In the genomic region with DNA sequence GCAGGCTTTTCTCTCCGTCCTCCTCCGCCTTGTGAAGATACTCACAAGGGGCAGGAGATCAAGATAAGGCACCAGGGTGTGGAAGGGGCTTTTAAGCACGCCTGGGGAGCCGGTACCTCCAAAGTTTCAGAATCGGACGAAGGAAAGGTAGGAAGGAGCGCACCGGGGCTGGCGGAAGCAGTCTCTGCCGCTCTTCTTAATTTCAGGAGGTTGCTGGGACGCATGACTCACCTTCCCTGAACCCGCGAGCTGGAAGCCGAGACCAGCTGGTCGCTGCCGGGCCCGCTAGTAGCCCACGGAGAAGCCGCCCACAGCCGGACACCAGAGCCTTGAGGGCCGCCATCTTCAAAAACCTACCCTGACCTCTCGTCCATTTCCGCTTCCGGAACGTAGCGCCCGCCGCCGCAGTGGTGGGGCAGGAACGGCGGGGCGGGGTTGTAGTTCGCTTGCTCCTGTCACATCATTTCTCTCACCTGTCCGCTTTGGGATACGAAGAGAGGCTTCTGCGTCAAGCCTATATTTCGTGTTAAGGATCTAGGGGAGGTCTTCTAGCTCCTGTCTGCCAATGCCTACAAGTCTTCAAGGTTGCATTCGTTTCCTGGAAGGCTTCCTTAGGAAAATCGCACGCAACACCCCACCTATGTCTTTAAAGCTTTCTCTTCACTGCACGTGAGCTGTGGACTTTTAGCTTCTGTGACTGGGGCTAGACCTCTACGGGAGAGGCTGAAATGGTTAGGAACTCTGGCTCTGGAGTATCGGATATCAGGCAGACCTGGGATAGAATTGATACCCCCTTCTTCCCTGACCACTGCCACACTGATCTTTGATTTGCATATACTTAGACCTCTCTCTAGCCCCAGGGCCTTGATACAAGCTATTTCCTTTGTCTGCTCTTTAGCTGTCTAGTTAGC, we compare ENCODE assay signal across 8 cellular contexts. TPM values are rescaled to one million over a fixed set of nuclear protein-coding genes. Genes with fewer than 3 reads are reported as not detected.
DNase-seq lines count a peak whose midpoint lies in the region; ATAC-seq and TF ChIP-seq lines count a peak whose summit lies in the region.

A gene (minus strand): TSS at position 355 of the 911 bp plus-strand sequence. CDS start 12 bp downstream, at position 343.

- no peaks in the 10 kb centered on the region for H3K27me3 ChIP-seq in right atrium auricular region
- no peaks in the 10 kb centered on the region for H3K27me3 ChIP-seq in uterus

- H3K4me3 ChIP-seq in right atrium auricular region (peak within 1 kb of the TSS; percentile 81 to 94), uterus (peak within 1 kb of the TSS; percentile 61 to 83)

- TF ChIP-seq CTCF in GM13977 (IDR thresholded peaks at IDR 0.05; ENCODE audit: extremely low read depth, insufficient read depth, missing control alignments) (no peak), right atrium auricular region (IDR thresholded peaks at IDR 0.05) (no peak), uterus (IDR thresholded peaks at IDR 0.05) (peak in 1 of 4 experiments; percentile 14)

- H3K27ac ChIP-seq in right atrium auricular region (peak within 1 kb of the TSS; percentile 67 to 83), uterus (peak within 1 kb of the TSS; percentile 78 to 83)

- intact Hi-C loops in uterus (cut with DNase I; ENCODE audit: low total_unique reads): no loop called here

- H3K9me3 ChIP-seq in right atrium auricular region (no peaks in the 10 kb centered on the region), uterus (no peaks in the 10 kb centered on the region)

- peak; percentile 42 to 48 for TF ChIP-seq POLR2A in uterus (IDR thresholded peaks at IDR 0.05)

- H3K4me1 ChIP-seq in right atrium auricular region: peaks cover 0 to 18% of the 10 kb centered on the region in 2 donors
- H3K4me1 ChIP-seq in uterus: no peaks in the 10 kb centered on the region

- no peaks in the 10 kb centered on the region for H3K36me3 ChIP-seq in right atrium auricular region
- no peaks in the 10 kb centered on the region for H3K36me3 ChIP-seq in uterus

- peak; percentile 92 for ATAC-seq in HG02678 (IDR thresholded peaks at IDR 0.05; ENCODE audit: unreplicated experiment)

- in situ Hi-C loops in GM13977 (cut with MboI; ENCODE audit: low pct_unique_long_range_greater_than_20kb, low sequenced_read_pairs, unreplicated experiment): no loop called here

- DNase-seq in GM13977 (ENCODE audit: low spot score) (peak; percentile 90), NCI-H146 (lab: John Stamatoyannopoulos, UW) (peak; percentile 88), T-helper 2 cell (peak; percentile 44 to 82 (median 68)), amygdala (lab: John Stamatoyannopoulos, UW) (peak in 54 of 56 donors; percentile 21 to 85 (median 68)), right atrium auricular region (ENCODE audit: low spot score) (peak; percentile 86), putamen (ENCODE audit: low spot score) (peak; percentile 82), uterus (peak; percentile 77)

RNA-seq across cellular contexts. Expression of the gene that starts here (rescaled TPM):
- total RNA-seq in right atrium auricular region (10 to 100 TPM; 40.4 to 42.7 TPM), uterus (10 to 100 TPM; 23.1 to 87.4 (median 36.4) TPM)

Comparison
In these comparisons a context has a peak if more than half of its experiments do, and no peak if none do; other contexts are left out.
1. Peak in every context shown above with its lines: DNase-seq, ATAC-seq, H3K4me3 ChIP-seq and H3K27ac ChIP-seq.